16 cellular contexts compared by ENCODE assay signal in the genomic region with DNA sequence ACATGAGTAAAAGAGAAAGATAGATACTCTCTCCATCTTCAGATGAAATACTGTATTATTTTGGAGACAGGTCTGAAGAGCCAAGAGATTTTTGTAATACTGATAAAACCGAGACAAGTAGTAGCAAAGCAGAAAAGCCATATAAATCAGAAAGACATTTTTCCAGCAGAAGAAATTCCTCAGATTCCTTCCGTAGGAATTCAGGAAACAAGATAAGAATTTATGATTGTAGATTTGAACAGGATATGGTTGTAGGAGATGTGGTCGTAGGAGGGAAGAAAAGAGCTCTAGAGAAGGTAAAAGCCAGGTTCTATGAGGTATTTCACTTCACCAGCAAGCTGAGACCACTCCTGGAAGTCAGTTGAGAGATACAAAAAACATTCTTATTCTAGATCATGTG. TPM values are rescaled to one million over a fixed set of nuclear protein-coding genes. Genes with fewer than 3 reads are reported as not detected.
DNase-seq lines count a peak whose midpoint lies in the region; ATAC-seq and TF ChIP-seq lines count a peak whose summit lies in the region.
"Had no signal": no experiment of that assay in that cellular context is flagged by ENCODE, and none has a peak within 500 bp of the region (broad histone marks: within the 10 kb centered on the region; RNA-seq: fewer than 3 reads in every experiment).

No MANE protein-coding gene starts in this region.

- no peak overlapping the region for H3K27ac Mint-ChIP-seq in MCF 10A (ENCODE audit: low read depth, unreplicated experiment)
- H3K27ac Mint-ChIP-seq in activated CD4-positive, alpha-beta T cell treated with anti-CD3 and anti-CD28 coated beads for 36 hours = no peak overlapping the region

- H2AFZ ChIP-seq in mammary epithelial cell (ENCODE audit: low read depth, low read length) = peak overlapping the region; percentile 62

- intact Hi-C loops in mammary epithelial cell (cut with micrococcal nuclease) = no loop called here
- intact Hi-C loops in MCF 10A (cut with micrococcal nuclease) = no loop called here
- intact Hi-C loops in activated CD4-positive, alpha-beta T cell treated with anti-CD3 and anti-CD28 coated beads for 36 hours (cut with DNase I, micrococcal nuclease) = no loop called here
- intact Hi-C loops in Right ventricle myocardium superior (cut with DNase I) = no loop called here

- H3K4me3 ChIP-seq in mammary epithelial cell (replicated peaks in 1 of 3; ENCODE audit: insufficient read depth in 1 of 3, low read depth in 2 of 3, low read length in 3 of 3) = no peak overlapping the region
- H3K4me3 ChIP-seq: BLaER1 treated with 17β-estradiol and CSF1 and Interleukin-3, amounts not matched to agents 10 nM and 100 nM; HAP-1; K562 had no signal

- no peak overlapping the region for H3K4me3 Mint-ChIP-seq in MCF 10A (ENCODE audit: unreplicated experiment)
- no peak overlapping the region for H3K4me3 Mint-ChIP-seq in activated CD4-positive, alpha-beta T cell treated with anti-CD3 and anti-CD28 coated beads for 36 hours

- H3K4me1 Mint-ChIP-seq in MCF 10A (ENCODE audit: insufficient read depth, unreplicated experiment) = no peaks in the 10 kb centered on the region
- no peaks in the 10 kb centered on the region for H3K4me1 Mint-ChIP-seq in activated CD4-positive, alpha-beta T cell treated with anti-CD3 and anti-CD28 coated beads for 36 hours

- dilution Hi-C loops in mammary epithelial cell (cut with HindIII; ENCODE audit: low sequenced_read_pairs) = no loop called here

- H3K4me2 ChIP-seq in mammary epithelial cell (ENCODE audit: insufficient read depth, low read depth, low read length) = peak overlapping the region; percentile 51

- H4K20me1 ChIP-seq in mammary epithelial cell (ENCODE audit: insufficient read depth, low read length) = no peaks in the 10 kb centered on the region
- H4K20me1 ChIP-seq: BLaER1 treated with 17β-estradiol and CSF1 and Interleukin-3, amounts not matched to agents 10 nM and 100 nM had no signal

- no peak for TF ChIP-seq CTCF in mammary epithelial cell (conservative IDR thresholded peaks at IDR 0.05 in 1 of 2, IDR thresholded peaks at IDR 0.05 in 1 of 2; ENCODE audit: extremely low read depth in 1 of 2, insufficient read depth in 1 of 2, low read depth in 1 of 2, low read length in 2 of 2)
- TF ChIP-seq CTCF in MCF 10A (IDR thresholded peaks at IDR 0.05; ENCODE audit: unreplicated experiment) = no peak

- DNase-seq in mammary epithelial cell = no peak
- no peak for DNase-seq in MCF 10A (ENCODE audit: unreplicated experiment)
- DNase-seq in astrocyte of the hippocampus (ENCODE audit: low read depth, low spot score) = peak; percentile 13
- DNase-seq in kidney glomerular epithelial cell (lab: John Stamatoyannopoulos, UW) = peak; percentile 21
- no peak for DNase-seq in activated CD4-positive, alpha-beta T cell treated with anti-CD3 and anti-CD28 coated beads for 36 hours
- no peak for DNase-seq in NCI-H69 (lab: John Stamatoyannopoulos, UW)
- no peak for DNase-seq in Right ventricle myocardium superior
- DNase-seq: NCI-H1048, NCI-H146, NCI-H2081 treated with DMSO at 0.1 percent for 48 hours, PC-3 had no signal

- peaks cover 18% of the 10 kb centered on the region for H3K27me3 Mint-ChIP-seq in MCF 10A (ENCODE audit: insufficient read depth, unreplicated experiment)
- H3K27me3 Mint-ChIP-seq in activated CD4-positive, alpha-beta T cell treated with anti-CD3 and anti-CD28 coated beads for 36 hours = peaks cover 2% of the 10 kb centered on the region

- H3K36me3 ChIP-seq in mammary epithelial cell (ENCODE audit: insufficient read depth, low read length) = no peaks in the 10 kb centered on the region
- H3K36me3 ChIP-seq: BLaER1 treated with 17β-estradiol and CSF1 and Interleukin-3, amounts not matched to agents 10 nM and 100 nM; HAP-1 had no signal

- POLR2A ChIA-PET in MCF 10A (lab: Yijun Ruan, JAX) = no interaction called here
- POLR2A ChIA-PET in activated CD4-positive, alpha-beta T cell treated with anti-CD3 and anti-CD28 coated beads for 36 hours (lab: Charles Lee) = no interaction called here

- no peak for ATAC-seq in activated CD4-positive, alpha-beta T cell treated with anti-CD3 and anti-CD28 coated beads for 36 hours
- ATAC-seq in GM18502 (IDR thresholded peaks at IDR 0.05; ENCODE audit: poor library complexity, unreplicated experiment) = no peak
- no peak for ATAC-seq in Right ventricle myocardium superior (ENCODE audit: poor library complexity)
- ATAC-seq: K562, PC-3 had no signal

- peaks cover 6% of the 10 kb centered on the region for H3K4me1 ChIP-seq in mammary epithelial cell (ENCODE audit: insufficient read depth, low read length)
- H3K4me1 ChIP-seq: HAP-1 had no signal

- 4% methylated on average over 3 of the region's 3 CpGs for WGBS in mammary epithelial cell (ENCODE audit: low coverage, missing lambda C conversion rate)

- H3K9ac ChIP-seq in mammary epithelial cell (ENCODE audit: insufficient read depth, low read length) = no peak overlapping the region
- H3K9ac ChIP-seq: BLaER1 treated with 17β-estradiol and CSF1 and Interleukin-3, amounts not matched to agents 10 nM and 100 nM had no signal

- in situ Hi-C loops in mammary epithelial cell (cut with MboI; ENCODE audit: low sequenced_read_pairs in 2 of 2) = no loop called here

- no peaks in the 10 kb centered on the region for H3K9me3 Mint-ChIP-seq in MCF 10A (ENCODE audit: unreplicated experiment)
- no peaks in the 10 kb centered on the region for H3K9me3 Mint-ChIP-seq in activated CD4-positive, alpha-beta T cell treated with anti-CD3 and anti-CD28 coated beads for 36 hours (ENCODE audit: low read depth)

- no peaks in the 10 kb centered on the region for H3K9me3 ChIP-seq in mammary epithelial cell (replicated peaks; ENCODE audit: insufficient read depth, low read length)
- H3K9me3 ChIP-seq: BLaER1 treated with 17β-estradiol and CSF1 and Interleukin-3, amounts not matched to agents 10 nM and 100 nM; HAP-1 had no signal

- H3K27ac ChIP-seq in mammary epithelial cell (ENCODE audit: insufficient read depth, low read depth, low read length) = no peak overlapping the region
- H3K27ac ChIP-seq: 22Rv1; BLaER1 treated with 17β-estradiol and CSF1 and Interleukin-3, amounts not matched to agents 10 nM and 100 nM had no signal

- H3K27me3 ChIP-seq in mammary epithelial cell (ENCODE audit: insufficient read depth, low read length) = no peaks in the 10 kb centered on the region
- H3K27me3 ChIP-seq: BLaER1 treated with 17β-estradiol and CSF1 and Interleukin-3, amounts not matched to agents 10 nM and 100 nM had no signal

- CTCF ChIA-PET in mammary epithelial cell (lab: Charles Lee; ENCODE audit: low non-redundant PET) (no interaction called here), MCF 10A (lab: Yijun Ruan, JAX) (no interaction called here)
- CTCF ChIA-PET in activated CD4-positive, alpha-beta T cell treated with anti-CD3 and anti-CD28 coated beads for 36 hours (lab: Charles Lee) = no interaction called here

- H3K36me3 Mint-ChIP-seq in MCF 10A (ENCODE audit: insufficient read depth, unreplicated experiment) = no peaks in the 10 kb centered on the region
- H3K36me3 Mint-ChIP-seq in activated CD4-positive, alpha-beta T cell treated with anti-CD3 and anti-CD28 coated beads for 36 hours (ENCODE audit: low read depth) = no peaks in the 10 kb centered on the region

- BruUV-seq in mammary epithelial cell (replicated peaks; lab: Mats Ljungman, UMichigan) = no TSS peak
- no TSS peak for BruUV-seq in MCF 10A (replicated peaks; lab: Mats Ljungman, UMichigan)

- H3K79me2 ChIP-seq in mammary epithelial cell (ENCODE audit: insufficient read depth, low read length) = no peaks in the 10 kb centered on the region

RNA-seq across cellular contexts. Expression of gene AASS, which starts 17.6 kb away (rescaled TPM):
- total RNA-seq in mammary epithelial cell (10 to 100 TPM in 1 of 2 donors, 1 to 10 TPM in 1; 2.8 to 10.7 TPM), MCF 10A (2022) (15.6 and 18.4 TPM in 2 replicates), Right ventricle myocardium superior (18.6 TPM)
- 1.9 TPM for polyA plus RNA-seq in mammary epithelial cell
- 12.6 TPM for polyA minus RNA-seq in mammary epithelial cell
- total RNA-seq in activated CD4-positive, alpha-beta T cell treated with anti-CD3 and anti-CD28 coated beads for 36 hours = 1 to 10 TPM; 2.1 TPM

Comparison
In these comparisons a context has a peak if more than half of its experiments do, and no peak if none do; other contexts are left out.
1. DNase-seq: peak in astrocyte of the hippocampus (single experiment) and kidney glomerular epithelial cell (single experiment); none in mammary epithelial cell (single experiment), MCF 10A (single experiment), activated CD4-positive, alpha-beta T cell treated with anti-CD3 and anti-CD28 coated beads for 36 hours (single experiment), NCI-H69 (single experiment) and Right ventricle myocardium superior (single experiment).